23 cellular contexts compared by ENCODE assay signal in genomic region chr16:9932919-9933653, GRCh38.
DNase-seq lines count a peak whose midpoint lies in the region; ATAC-seq, FAIRE-seq and TF ChIP-seq lines count a peak whose summit lies in the region.
"Had no signal": no experiment of that assay in that cellular context is flagged by ENCODE, and none has a peak within 500 bp of the region (broad histone marks: within the 10 kb centered on the region; RNA-seq: fewer than 3 reads in every experiment).

No MANE protein-coding gene starts in this region.

- H3K79me1 ChIP-seq in H1 (ENCODE audit: low read depth, low read length) = no peaks in the 10 kb centered on the region

- H2BK20ac ChIP-seq in H1 (ENCODE audit: low read length) = no peak overlapping the region

- no peak overlapping the region for H2AFZ ChIP-seq in H1 (ENCODE audit: low read length)
- H2AFZ ChIP-seq: GM23248 had no signal

- H3K27me3 ChIP-seq in H1 (replicated peaks in 1 of 4; ENCODE audit: control insufficient read depth in 3 of 4, extremely low read depth in 1 of 4, insufficient read depth in 3 of 4, low read length in 3 of 4) = no peaks in the 10 kb centered on the region
- H3K27me3 ChIP-seq: BLaER1 treated with 17β-estradiol and CSF1 and Interleukin-3, amounts not matched to agents 10 nM and 100 nM had no signal

- FAIRE-seq in H1 (lab: Jason Lieb, UNC) = no peak
- FAIRE-seq: GM12891, GM19239, H54, HTR-8/SVneo had no signal

- ATAC-seq in left ventricle myocardium superior = peak; percentile 29

- no peak for TF ChIP-seq CTCF in H1 (IDR thresholded peaks at IDR 0.05; ENCODE audit: control extremely low read depth in 1 of 3, insufficient read depth in 1 of 3, low read depth in 1 of 3, low read length in 3 of 3)

- intact Hi-C loops in left ventricle myocardium superior (cut with micrococcal nuclease) = no loop called here
- intact Hi-C loops in cardiac septum (cut with DNase I) = no loop called here

- CTCF ChIA-PET in H1 (lab: Charles Lee; ENCODE audit: partially characterized antibody) = interaction anchor here (0.6 to 1.6 kb wide), 3 partner anchors 16 to 748 kb away, joined by 3 to 4 read pairs (median 3); no protein-coding TSS in a partner anchor

- H3K4me2 ChIP-seq in H1 (ENCODE audit: insufficient read depth in 1 of 2, low read depth in 2 of 2, low read length in 2 of 2) = no peak overlapping the region
- H3K4me2 ChIP-seq: BLaER1 treated with 17β-estradiol and CSF1 and Interleukin-3, amounts not matched to agents 10 nM and 100 nM had no signal

- no peak overlapping the region for H4K91ac ChIP-seq in H1 (replicated peaks; ENCODE audit: insufficient read length, low read length)

- no peak overlapping the region for H3K9ac ChIP-seq in H1 (replicated peaks in 1 of 4; ENCODE audit: extremely low read depth in 1 of 4, low read depth in 3 of 4, low read length in 3 of 4)
- H3K9ac ChIP-seq: BLaER1 treated with 17β-estradiol and CSF1 and Interleukin-3, amounts not matched to agents 10 nM and 100 nM; GM23248 had no signal

- no peak overlapping the region for H2BK15ac ChIP-seq in H1 (ENCODE audit: low read length)

- H3K4ac ChIP-seq in H1 (replicated peaks; ENCODE audit: insufficient read length, low read depth, low read length) = no peak overlapping the region

- H3K79me2 ChIP-seq in H1 (ENCODE audit: control insufficient read depth in 1 of 2, insufficient read depth in 2 of 2, low read length in 2 of 2) = no peaks in the 10 kb centered on the region

- no peak for TF ChIP-seq RAD21 in H1 (IDR thresholded peaks at IDR 0.05 in 1 of 2, conservative IDR thresholded peaks at IDR 0.05 in 1 of 2; ENCODE audit: low read depth in 2 of 2, low read length in 2 of 2)

- H4K20me1 ChIP-seq in H1 (replicated peaks in 1 of 2; ENCODE audit: control insufficient read depth in 1 of 2, insufficient read depth in 2 of 2, low read length in 2 of 2) = no peaks in the 10 kb centered on the region
- H4K20me1 ChIP-seq: BLaER1 treated with 17β-estradiol and CSF1 and Interleukin-3, amounts not matched to agents 10 nM and 100 nM had no signal

- H4K8ac ChIP-seq in H1 (ENCODE audit: extremely low read depth, insufficient read depth, low read length) = peak overlapping the region; percentile 60; the same call in 1 of the 2 replicates

- POLR2A ChIA-PET in H1 (lab: Charles Lee; ENCODE audit: partially characterized antibody) = no interaction called here

- TF ChIP-seq EP300 in H1 (IDR thresholded peaks at IDR 0.05; ENCODE audit: borderline replicate concordance in 1 of 2, low read depth in 2 of 2, low read length in 2 of 2) = no peak

- H3K9me3 ChIP-seq in H1 (ENCODE audit: insufficient read depth in 2 of 2, low read depth in 1 of 2, low read length in 1 of 2) = no peaks in the 10 kb centered on the region
- H3K9me3 ChIP-seq: BLaER1 treated with 17β-estradiol and CSF1 and Interleukin-3, amounts not matched to agents 10 nM and 100 nM had no signal

- no peak overlapping the region for H3K14ac ChIP-seq in H1 (ENCODE audit: insufficient read length)

- H2BK120ac ChIP-seq in H1 (replicated peaks; ENCODE audit: low read depth, low read length) = no peak overlapping the region

- DNase-seq in left ventricle myocardium superior = no peak
- DNase-seq in cardiac septum (ENCODE audit: low spot score) = no peak
- peak in 2 of 61 donors; percentile 6 to 24 for DNase-seq in caudate nucleus (lab: John Stamatoyannopoulos, UW)
- DNase-seq in H1 (ENCODE audit: low read depth in 1 of 2, low spot score in 2 of 2) = no peak
- no peak for DNase-seq in NCI-H2107 treated with DMSO at 0.1 percent for 48 hours (lab: John Stamatoyannopoulos, UW; ENCODE audit: unreplicated experiment)
- DNase-seq in CD1c-positive myeloid dendritic cell (ENCODE audit: extremely low spot score) = no peak
- no peak for DNase-seq in NCI-H1417 treated with DMSO at 0.1 percent for 48 hours (lab: John Stamatoyannopoulos, UW)
- DNase-seq: 8988T; CD4-positive, CD25-positive, alpha-beta regulatory T cell; CD8-positive, alpha-beta memory T cell; COR-L47; DMS 273 treated with DMSO at 0.1 percent for 48 hours; DMS53; DND-41; EL; GM23248; HCEC 1CT had no signal

- no peaks in the 10 kb centered on the region for H3K4me1 ChIP-seq in H1 (replicated peaks in 1 of 4; ENCODE audit: control insufficient read depth in 3 of 4, insufficient read depth in 4 of 4, low read length in 3 of 4)

- TF ChIP-seq POLR2A in H1 (IDR thresholded peaks at IDR 0.05; ENCODE audit: control extremely low read depth in 1 of 2, low read depth in 2 of 2, low read length in 2 of 2) = no peak

- no peak overlapping the region for H2AK5ac ChIP-seq in H1 (ENCODE audit: low read depth, low read length)

- H2BK12ac ChIP-seq in H1 (ENCODE audit: low read depth, low read length) = no peak overlapping the region

- WGBS in H1 (ENCODE audit: extremely low coverage in 1 of 2, insufficient coverage in 1 of 2, insufficient read length in 1 of 2, insufficient replicate concordance in 2 of 2, low coverage in 1 of 2, low lambda C conversion rate in 2 of 2, missing lambda C conversion rate in 1 of 2), 2 experiments = 86% methylated on average over 5 of the region's 5 CpGs; no CpG with 5 or more reads in 1 of the 2 experiments

- no peak overlapping the region for H3K23ac ChIP-seq in H1 (ENCODE audit: insufficient read length)

- H3K27ac ChIP-seq in caudate nucleus (ENCODE audit: low read depth, low read length) (peak overlapping the region; percentile 81), H1 (ENCODE audit: low read depth, low read length) (no peak overlapping the region), temporal lobe (ENCODE audit: low read depth, low read length) (peak overlapping the region; percentile 3)
- H3K27ac ChIP-seq: BLaER1 treated with 17β-estradiol and CSF1 and Interleukin-3, amounts not matched to agents 10 nM and 100 nM; GM23248 had no signal

- no peak overlapping the region for H3K4me3 ChIP-seq in H1 (ENCODE audit: extremely low read depth in 1 of 4, insufficient read depth in 2 of 4, low read depth in 3 of 4, low read length in 4 of 4)
- H3K4me3 ChIP-seq: BLaER1 treated with 17β-estradiol and CSF1 and Interleukin-3, amounts not matched to agents 10 nM and 100 nM; GM23248 had no signal

- no peak overlapping the region for H3K18ac ChIP-seq in H1 (ENCODE audit: extremely low read depth, low read length)

- H3K36me3 ChIP-seq in H1 (ENCODE audit: control insufficient read depth in 2 of 4, insufficient read depth in 4 of 4, low read length in 3 of 4) = no peaks in the 10 kb centered on the region
- H3K36me3 ChIP-seq: BLaER1 treated with 17β-estradiol and CSF1 and Interleukin-3, amounts not matched to agents 10 nM and 100 nM had no signal

- no peak overlapping the region for H2BK5ac ChIP-seq in H1 (ENCODE audit: low read depth, low read length)

- no peak overlapping the region for H4K5ac ChIP-seq in H1 (ENCODE audit: insufficient read length, low read depth, low read length)

- no peak overlapping the region for H3K56ac ChIP-seq in H1 (replicated peaks; ENCODE audit: insufficient read length, low read depth, low read length)

- H3K23me2 ChIP-seq in H1 (ENCODE audit: low read depth, low read length) = no peaks in the 10 kb centered on the region; the same call in 1 of the 2 replicates

TF ChIP-seq in H1, 55 proteins besides CTCF, POLR2A, EP300 and RAD21:
- no peak for TF ChIP-seq SP1 (IDR thresholded peaks at IDR 0.05; ENCODE audit: low read depth, low read length)
- no peak for TF ChIP-seq BCL11A (IDR thresholded peaks at IDR 0.05; ENCODE audit: low read depth in 2 of 2, low read length in 2 of 2)
- TF ChIP-seq SIN3A (conservative IDR thresholded peaks at IDR 0.05 in 1 of 2, IDR thresholded peaks at IDR 0.05 in 1 of 2; ENCODE audit: low read depth in 1 of 2, low read length in 2 of 2) = no peak
- no peak for TF ChIP-seq NANOG (IDR thresholded peaks at IDR 0.05; ENCODE audit: insufficient read depth, low read depth, low read length, poor library complexity, severe bottlenecking)
- TF ChIP-seq RXRA (IDR thresholded peaks at IDR 0.05; ENCODE audit: insufficient read depth, low read depth, low read length) = no peak
- TF ChIP-seq ZNF274 (IDR thresholded peaks at IDR 0.05; ENCODE audit: borderline replicate concordance, extremely low read depth, low read length) = no peak
- TF ChIP-seq NRF1 (IDR thresholded peaks at IDR 0.05; ENCODE audit: low read depth, low read length) = no peak
- no peak for TF ChIP-seq TAF1 (IDR thresholded peaks at IDR 0.05; ENCODE audit: low read depth, low read length)
- no peak for TF ChIP-seq CHD1 (IDR thresholded peaks at IDR 0.05; ENCODE audit: low read depth, low read length)
- TF ChIP-seq SP4 (IDR thresholded peaks at IDR 0.05; ENCODE audit: low read length) = no peak
- no peak for TF ChIP-seq JUN (IDR thresholded peaks at IDR 0.05; ENCODE audit: low read depth, low read length)
- no peak for TF ChIP-seq RFX5 (IDR thresholded peaks at IDR 0.05; ENCODE audit: borderline replicate concordance, low read depth, low read length)
- TF ChIP-seq GABPA (IDR thresholded peaks at IDR 0.05; ENCODE audit: borderline replicate concordance, insufficient read depth, low read length) = no peak
- TF ChIP-seq POU5F1 (IDR thresholded peaks at IDR 0.05; ENCODE audit: low read depth, low read length) = no peak
- TF ChIP-seq TAF7 (optimal IDR thresholded peaks at IDR 0.05; ENCODE audit: borderline replicate concordance, low read depth, low read length) = no peak
- no peak for TF ChIP-seq SAP30 (IDR thresholded peaks at IDR 0.05; ENCODE audit: insufficient read depth, insufficient replicate concordance, low read length)
- TF ChIP-seq KDM4A (IDR thresholded peaks at IDR 0.05; ENCODE audit: low read depth, low read length, severe bottlenecking) = no peak
- no peak for TF ChIP-seq MAFK (IDR thresholded peaks at IDR 0.05; ENCODE audit: low read depth, low read length)
